In genomic region chr11:70734379-70734778, GRCh38 we compare ENCODE assay signal across 26 cellular contexts.
"Had no signal": no experiment of that assay in that cellular context is flagged by ENCODE, and none has a peak within 500 bp of the region (broad histone marks: within the 10 kb centered on the region; RNA-seq: fewer than 3 reads in every experiment).

No MANE protein-coding gene starts in this region.

- H3K9me3 ChIP-seq: adrenal gland, SK-N-SH had no signal

- H3K9ac ChIP-seq: SK-N-SH had no signal

- H3K4me1 Mint-ChIP-seq: activated CD4-positive, alpha-beta T cell treated with anti-CD3 and anti-CD28 coated beads for 36 hours had no signal

- DNase-seq: activated CD4-positive, alpha-beta memory T cell treated with anti-CD3 and anti-CD28 coated beads for 36 hours; activated CD4-positive, alpha-beta T cell treated with anti-CD3 and anti-CD28 coated beads for 36 hours; activated CD4-positive, alpha-beta T cell treated with anti-CD3 and anti-CD28 coated beads, Interleukin-2, amount 50 U/mL, for 1 hour; activated CD8-positive, alpha-beta memory T cell treated with anti-CD3 and anti-CD28 coated beads, Interleukin-2, amount 50 U/mL, for 4 hours; activated gamma-delta T cell treated with Interleukin-2 at 50 U/mL for 16 hours; activated naive CD4-positive, alpha-beta T cell treated with anti-CD3 and anti-CD28 coated beads for 36 hours; activated T-cell treated with anti-CD3 and anti-CD28 coated beads for 4 hours; activated T-cell treated with anti-CD3 and anti-CD28 coated beads, Interleukin-2, amount 50 U/mL, for 4 hours; adrenal gland; cerebellar nuclear complex; Karpas-422; KBM-7; NCI-H1105; NCI-H1417 treated with DMSO at 0.1 percent for 48 hours; NCI-H2029; NCI-H524 treated with DMSO at 0.1 percent for 48 hours; PC-9; SHP77; SK-N-SH had no signal

- H3K9me2 ChIP-seq: SK-N-SH had no signal

- H3K27ac Mint-ChIP-seq: activated CD4-positive, alpha-beta memory T cell treated with anti-CD3 and anti-CD28 coated beads for 36 hours; activated CD4-positive, alpha-beta T cell treated with anti-CD3 and anti-CD28 coated beads for 36 hours; activated naive CD4-positive, alpha-beta T cell treated with anti-CD3 and anti-CD28 coated beads for 36 hours; activated T-helper 1 cell treated with anti-CD3 and anti-CD28 coated beads, Interleukin-12 subunit alpha, Interleukin-12 subunit beta, Interleukin-2, Interleukin-4 antibody, amounts not matched to agents 30 ng/mL and 10 ng/mL and 1 ng/mL, durations not matched to agents 14 hours and 24 hours and 36 hours; T-helper 1 cell treated with Interleukin-12 subunit alpha and Interleukin-12 subunit beta and Interleukin-4 antibody, amounts not matched to agents 30 μg/mL and 1 μg/mL, for 36 hours; T-helper 2 cell treated with Interferon-gamma antibody and Interleukin-4, amounts not matched to agents 5 μg/mL and 100 μg/mL, for 36 hours had no signal

- H2AFZ ChIP-seq: PC-9 had no signal

- H3K9me3 Mint-ChIP-seq: activated CD4-positive, alpha-beta memory T cell treated with anti-CD3 and anti-CD28 coated beads for 36 hours; activated naive CD4-positive, alpha-beta T cell treated with anti-CD3 and anti-CD28 coated beads for 36 hours; activated naive CD4-positive, alpha-beta T cell treated with anti-CD3 and anti-CD28 coated beads, Interleukin-2, amount 50 U/mL, for 72 hours; activated T-cell treated with anti-CD3 and anti-CD28 coated beads, Interleukin-2, amount 50 U/mL, for 4 hours; activated T-helper 1 cell treated with anti-CD3 and anti-CD28 coated beads, Interleukin-12 subunit alpha, Interleukin-12 subunit beta, Interleukin-2, Interleukin-4 antibody, amounts not matched to agents 30 ng/mL and 10 ng/mL and 1 ng/mL, durations not matched to agents 14 hours and 24 hours and 36 hours; T-helper 1 cell treated with Interleukin-12 subunit alpha and Interleukin-12 subunit beta and Interleukin-4 antibody, amounts not matched to agents 30 μg/mL and 1 μg/mL, for 36 hours; T-helper 2 cell treated with Interferon-gamma antibody and Interleukin-4, amounts not matched to agents 5 μg/mL and 100 μg/mL, for 36 hours had no signal

- H3K4me3 Mint-ChIP-seq: activated CD4-positive, alpha-beta memory T cell treated with anti-CD3 and anti-CD28 coated beads for 36 hours; activated CD4-positive, alpha-beta T cell treated with anti-CD3 and anti-CD28 coated beads for 36 hours; activated naive CD4-positive, alpha-beta T cell treated with anti-CD3 and anti-CD28 coated beads for 36 hours; activated T-cell treated with anti-CD3 and anti-CD28 coated beads, Interleukin-2, amount 50 U/mL, for 4 hours; activated T-helper 1 cell treated with anti-CD3 and anti-CD28 coated beads, Interleukin-12 subunit alpha, Interleukin-12 subunit beta, Interleukin-2, Interleukin-4 antibody, amounts not matched to agents 30 ng/mL and 10 ng/mL and 1 ng/mL, durations not matched to agents 14 hours and 24 hours and 36 hours; brain; T-helper 1 cell treated with Interleukin-12 subunit alpha and Interleukin-12 subunit beta and Interleukin-4 antibody, amounts not matched to agents 30 μg/mL and 1 μg/mL, for 36 hours; T-helper 2 cell treated with Interferon-gamma antibody and Interleukin-4, amounts not matched to agents 5 μg/mL and 100 μg/mL, for 36 hours had no signal

- H3K27me3 ChIP-seq: adrenal gland, SJSA1 had no signal

- H3K4me1 ChIP-seq: adrenal gland, SJSA1 had no signal

- H3K27me3 Mint-ChIP-seq: activated CD4-positive, alpha-beta memory T cell treated with anti-CD3 and anti-CD28 coated beads for 36 hours; activated CD4-positive, alpha-beta T cell treated with anti-CD3 and anti-CD28 coated beads for 36 hours had no signal

- H3K4me3 ChIP-seq: adrenal gland, PC-9, SJSA1 had no signal

- ATAC-seq: activated CD4-positive, alpha-beta T cell treated with anti-CD3 and anti-CD28 coated beads for 36 hours; activated CD4-positive, CD25-positive, alpha-beta regulatory T cell treated with anti-CD3 and anti-CD28 coated beads, Interleukin-2, amount 50 U/mL, for 24 hours; activated naive CD4-positive, alpha-beta T cell treated with anti-CD3 and anti-CD28 coated beads, Interleukin-2, amount 50 U/mL, for 72 hours; activated T-cell treated with anti-CD3 and anti-CD28 coated beads, Interleukin-2, amount 50 U/mL, for 4 hours had no signal

- H3K4me2 ChIP-seq: PC-9, SK-N-SH had no signal

- H3K36me3 ChIP-seq: adrenal gland, SJSA1 had no signal

- H3K36me3 Mint-ChIP-seq: activated CD4-positive, alpha-beta memory T cell treated with anti-CD3 and anti-CD28 coated beads for 36 hours; activated naive CD4-positive, alpha-beta T cell treated with anti-CD3 and anti-CD28 coated beads, Interleukin-2, amount 50 U/mL, for 72 hours; brain had no signal

- H3K27ac ChIP-seq: adrenal gland, PC-9, SJSA1 had no signal
